In genomic region chr22:40101417-40102101, GRCh38 we compare ENCODE assay signal across 16 cellular contexts.
DNase-seq lines count a peak whose midpoint lies in the region; ATAC-seq and FAIRE-seq lines count a peak whose summit lies in the region.
"Had no signal": no experiment of that assay in that cellular context is flagged by ENCODE, and none has a peak within 500 bp of the region (broad histone marks: within the 10 kb centered on the region; RNA-seq: fewer than 3 reads in every experiment).

No MANE protein-coding gene starts in this region.

- FAIRE-seq in islet of Langerhans (lab: Jason Lieb, UNC), result peak; percentile 45
- FAIRE-seq: endometrium had no signal

- no peaks in the 10 kb centered on the region for H3K27me3 Mint-ChIP-seq in activated CD8-positive, alpha-beta memory T cell treated with anti-CD3 and anti-CD28 coated beads, Interleukin-2, amount 10 ng/mL, durations not matched to agents 7 days and 5 days
- H3K27me3 Mint-ChIP-seq in T-helper 2 cell treated with Interferon-gamma antibody and Interleukin-4, amounts not matched to agents 5 μg/mL and 100 μg/mL, for 36 hours (ENCODE audit: low read depth), result no peaks in the 10 kb centered on the region

- peaks cover 31% of the 10 kb centered on the region for H3K4me1 Mint-ChIP-seq in activated CD8-positive, alpha-beta memory T cell treated with anti-CD3 and anti-CD28 coated beads, Interleukin-2, amount 10 ng/mL, durations not matched to agents 7 days and 5 days
- peaks cover 21% of the 10 kb centered on the region for H3K4me1 Mint-ChIP-seq in T-helper 2 cell treated with Interferon-gamma antibody and Interleukin-4, amounts not matched to agents 5 μg/mL and 100 μg/mL, for 36 hours (ENCODE audit: low read depth)
- H3K4me1 Mint-ChIP-seq in stimulated activated effector memory CD8-positive, alpha-beta T cell treated with anti-CD3 and anti-CD28 coated beads, Interleukin-12 subunit alpha, Interleukin-12 subunit beta, amount 100 ng/mL, for 72 hours, result peaks cover 40% of the 10 kb centered on the region

- H3K36me3 Mint-ChIP-seq in activated CD8-positive, alpha-beta memory T cell treated with anti-CD3 and anti-CD28 coated beads, Interleukin-2, amount 10 ng/mL, durations not matched to agents 7 days and 5 days, result peaks cover 9% of the 10 kb centered on the region
- H3K36me3 Mint-ChIP-seq in T-helper 2 cell treated with Interferon-gamma antibody and Interleukin-4, amounts not matched to agents 5 μg/mL and 100 μg/mL, for 36 hours (ENCODE audit: low read depth), result peaks cover 6% of the 10 kb centered on the region
- H3K36me3 Mint-ChIP-seq in stimulated activated effector memory CD8-positive, alpha-beta T cell treated with anti-CD3 and anti-CD28 coated beads, Interleukin-12 subunit alpha, Interleukin-12 subunit beta, amount 100 ng/mL, for 72 hours, result no peaks in the 10 kb centered on the region

- peak overlapping the region; percentile 83 for H3K27ac Mint-ChIP-seq in activated CD8-positive, alpha-beta memory T cell treated with anti-CD3 and anti-CD28 coated beads, Interleukin-2, amount 10 ng/mL, durations not matched to agents 7 days and 5 days
- peak overlapping the region; percentile 5 for H3K27ac Mint-ChIP-seq in T-helper 2 cell treated with Interferon-gamma antibody and Interleukin-4, amounts not matched to agents 5 μg/mL and 100 μg/mL, for 36 hours
- H3K27ac Mint-ChIP-seq in stimulated activated effector memory CD8-positive, alpha-beta T cell treated with anti-CD3 and anti-CD28 coated beads, Interleukin-12 subunit alpha, Interleukin-12 subunit beta, amount 100 ng/mL, for 72 hours, result peak overlapping the region; percentile 72

- CTCF ChIA-PET in activated CD8-positive, alpha-beta memory T cell treated with anti-CD3 and anti-CD28 coated beads, Interleukin-2, amount 10 ng/mL, durations not matched to agents 7 days and 5 days (lab: Charles Lee), result no interaction called here

- peak; percentile 53 for ATAC-seq in activated CD8-positive, alpha-beta memory T cell treated with anti-CD3 and anti-CD28 coated beads, Interleukin-2, amount 10 ng/mL, durations not matched to agents 7 days and 5 days
- ATAC-seq in stimulated activated effector memory CD8-positive, alpha-beta T cell treated with anti-CD3 and anti-CD28 coated beads, Interleukin-12 subunit alpha, Interleukin-12 subunit beta, amount 100 ng/mL, for 72 hours, result peak; percentile 86
- ATAC-seq: gastroesophageal sphincter had no signal

- H3K9me3 Mint-ChIP-seq in activated CD8-positive, alpha-beta memory T cell treated with anti-CD3 and anti-CD28 coated beads, Interleukin-2, amount 10 ng/mL, durations not matched to agents 7 days and 5 days (ENCODE audit: low read depth), result no peaks in the 10 kb centered on the region
- H3K9me3 Mint-ChIP-seq in T-helper 2 cell treated with Interferon-gamma antibody and Interleukin-4, amounts not matched to agents 5 μg/mL and 100 μg/mL, for 36 hours, result peaks cover 5% of the 10 kb centered on the region
- no peaks in the 10 kb centered on the region for H3K9me3 Mint-ChIP-seq in stimulated activated effector memory CD8-positive, alpha-beta T cell treated with anti-CD3 and anti-CD28 coated beads, Interleukin-12 subunit alpha, Interleukin-12 subunit beta, amount 100 ng/mL, for 72 hours

- no peak overlapping the region for H3K4me3 Mint-ChIP-seq in activated CD8-positive, alpha-beta memory T cell treated with anti-CD3 and anti-CD28 coated beads, Interleukin-2, amount 10 ng/mL, durations not matched to agents 7 days and 5 days
- no peak overlapping the region for H3K4me3 Mint-ChIP-seq in T-helper 2 cell treated with Interferon-gamma antibody and Interleukin-4, amounts not matched to agents 5 μg/mL and 100 μg/mL, for 36 hours
- peak overlapping the region; percentile 43 for H3K4me3 Mint-ChIP-seq in stimulated activated effector memory CD8-positive, alpha-beta T cell treated with anti-CD3 and anti-CD28 coated beads, Interleukin-12 subunit alpha, Interleukin-12 subunit beta, amount 100 ng/mL, for 72 hours

- DNase-seq in activated CD8-positive, alpha-beta memory T cell treated with anti-CD3 and anti-CD28 coated beads, Interleukin-2, amount 10 ng/mL, durations not matched to agents 7 days and 5 days, result no peak
- DNase-seq in activated CD8-positive, alpha-beta memory T cell treated with anti-CD3 and anti-CD28 coated beads, Interleukin-2, amount 50 U/mL, for 48 hours, result no peak
- DNase-seq in T-helper 2 cell treated with Interferon-gamma antibody and Interleukin-4, amounts not matched to agents 5 μg/mL and 100 μg/mL, for 36 hours (ENCODE audit: low spot score), result no peak
- DNase-seq in stimulated activated effector memory CD8-positive, alpha-beta T cell treated with anti-CD3 and anti-CD28 coated beads, Interleukin-12 subunit alpha, Interleukin-12 subunit beta, amount 100 ng/mL, for 72 hours (ENCODE audit: low spot score in 2 of 2), result no peak
- no peak for DNase-seq in COLO829 (ENCODE audit: low spot score)
- no peak for DNase-seq in NOMO-1 (lab: John Stamatoyannopoulos, UW; ENCODE audit: unreplicated experiment in 2 of 2)
- no peak for DNase-seq in NCI-H2107 treated with DMSO at 0.1 percent for 48 hours (lab: John Stamatoyannopoulos, UW; ENCODE audit: unreplicated experiment)
- DNase-seq: activated CD4-positive, CD25-positive, alpha-beta regulatory T cell; activated effector memory CD4-positive, alpha-beta T cell treated with Interleukin-2 at 50 U/mL for 16 hours; Calu3; NCI-H2081 treated with DMSO at 0.1 percent for 48 hours; sigmoid colon; testis had no signal

Comparison
In these comparisons a context has a peak if more than half of its experiments do, and no peak if none do; other contexts are left out.
1. H3K27ac Mint-ChIP-seq: peak in every context shown above with its lines; median percentile 83 in activated CD8-positive, alpha-beta memory T cell treated with anti-CD3 and anti-CD28 coated beads, Interleukin-2, amount 10 ng/mL, durations not matched to agents 7 days and 5 days; 72 in stimulated activated effector memory CD8-positive, alpha-beta T cell treated with anti-CD3 and anti-CD28 coated beads, Interleukin-12 subunit alpha, Interleukin-12 subunit beta, amount 100 ng/mL, for 72 hours; 5 in T-helper 2 cell treated with Interferon-gamma antibody and Interleukin-4, amounts not matched to agents 5 μg/mL and 100 μg/mL, for 36 hours.